ENCODE assay signal across 29 cellular contexts in genomic region chr4:94334519-94334918, GRCh38. TPM values are rescaled to one million over a fixed set of nuclear protein-coding genes. Genes with fewer than 3 reads are reported as not detected.
"Had no signal": no experiment of that assay in that cellular context is flagged by ENCODE, and none has a peak within 500 bp of the region (broad histone marks: within the 10 kb centered on the region; RNA-seq: fewer than 3 reads in every experiment).

No MANE protein-coding gene starts in this region.

- H3K9me3 ChIP-seq: adrenal gland, breast epithelium, MG63, SK-N-SH had no signal

- H3K27me3 ChIP-seq: adrenal gland, breast epithelium, MG63 had no signal

- ATAC-seq: activated CD8-positive, alpha-beta T cell treated with anti-CD3 and anti-CD28 coated beads for 36 hours; activated T-cell treated with anti-CD3 and anti-CD28 coated beads, Interleukin-2, amount 50 U/mL, for 72 hours; Panc1 had no signal

- H3K36me3 Mint-ChIP-seq: activated naive CD4-positive, alpha-beta T cell treated with anti-CD3 and anti-CD28 coated beads, Interleukin-2, amount 10 ng/mL, durations not matched to agents 7 days and 5 days; activated naive CD8-positive, alpha-beta T cell treated with anti-CD3 and anti-CD28 coated beads, Interleukin-2, amount 10 ng/mL, durations not matched to agents 7 days and 5 days had no signal

- DNase-seq: activated CD4-positive, alpha-beta T cell treated with anti-CD3 and anti-CD28 coated beads for 4 hours; activated CD8-positive, alpha-beta memory T cell treated with anti-CD3 and anti-CD28 coated beads, Interleukin-2, amount 50 U/mL, for 4 hours; activated CD8-positive, alpha-beta T cell treated with anti-CD3 and anti-CD28 coated beads for 36 hours; activated gamma-delta T cell treated with Interleukin-2 at 50 U/mL for 16 hours; activated naive CD4-positive, alpha-beta T cell treated with anti-CD3 and anti-CD28 coated beads, Interleukin-2, amount 10 ng/mL, durations not matched to agents 7 days and 5 days; activated naive CD8-positive, alpha-beta T cell treated with anti-CD3 and anti-CD28 coated beads, Interleukin-2, amount 10 ng/mL, durations not matched to agents 7 days and 5 days; activated T-cell treated with anti-CD3 and anti-CD28 coated beads, Interleukin-2, amount 50 U/mL, for 72 hours; adrenal gland; anterior cingulate cortex; caudate nucleus; MG63; MV-4-11; NCI-H1092 treated with DMSO at 0.1 percent for 48 hours; NCI-H1417 treated with DMSO at 0.1 percent for 48 hours; NCI-H1694; NCI-H2029; NCI-H2107; NCI-H2171 treated with DMSO at 0.1 percent for 48 hours; NCI-H226; NCI-H526 treated with DMSO at 0.1 percent for 48 hours; NCI-H82; RPMI8226; SK-N-SH; T-helper 1 cell; WERI-Rb-1 had no signal

- H3K9me3 Mint-ChIP-seq: activated CD8-positive, alpha-beta T cell treated with anti-CD3 and anti-CD28 coated beads for 36 hours; activated naive CD4-positive, alpha-beta T cell treated with anti-CD3 and anti-CD28 coated beads, Interleukin-2, amount 10 ng/mL, durations not matched to agents 7 days and 5 days; activated naive CD8-positive, alpha-beta T cell treated with anti-CD3 and anti-CD28 coated beads, Interleukin-2, amount 10 ng/mL, durations not matched to agents 7 days and 5 days; activated T-cell treated with anti-CD3 and anti-CD28 coated beads, Interleukin-2, amount 50 U/mL, for 72 hours; activated T-helper 2 cell treated with anti-CD3 and anti-CD28 coated beads, Interferon-gamma antibody, Interleukin-2, Interleukin-4, amounts not matched to agents 10 μg/mL and 5 μg/mL and 100 μg/mL, durations not matched to agents 14 hours and 24 hours and 36 hours had no signal

- H3K36me3 ChIP-seq: adrenal gland, breast epithelium, MG63, WERI-Rb-1 had no signal

- H3K9ac ChIP-seq: SK-N-SH had no signal

- H3K4me3 Mint-ChIP-seq: activated CD8-positive, alpha-beta T cell treated with anti-CD3 and anti-CD28 coated beads for 36 hours; activated naive CD4-positive, alpha-beta T cell treated with anti-CD3 and anti-CD28 coated beads, Interleukin-2, amount 10 ng/mL, durations not matched to agents 7 days and 5 days; activated naive CD8-positive, alpha-beta T cell treated with anti-CD3 and anti-CD28 coated beads, Interleukin-2, amount 10 ng/mL, durations not matched to agents 7 days and 5 days; activated T-cell treated with anti-CD3 and anti-CD28 coated beads, Interleukin-2, amount 50 U/mL, for 72 hours had no signal

- H3K4me1 ChIP-seq: adrenal gland, breast epithelium had no signal

- H3K4me3 ChIP-seq: adrenal gland, breast epithelium, MG63 had no signal

- H3K4me2 ChIP-seq: SK-N-SH had no signal

- H3K27me3 Mint-ChIP-seq: activated naive CD8-positive, alpha-beta T cell treated with anti-CD3 and anti-CD28 coated beads, Interleukin-2, amount 10 ng/mL, durations not matched to agents 7 days and 5 days had no signal

- H3K27ac Mint-ChIP-seq: activated CD8-positive, alpha-beta T cell treated with anti-CD3 and anti-CD28 coated beads for 36 hours; activated naive CD4-positive, alpha-beta T cell treated with anti-CD3 and anti-CD28 coated beads, Interleukin-2, amount 10 ng/mL, durations not matched to agents 7 days and 5 days; activated T-cell treated with anti-CD3 and anti-CD28 coated beads, Interleukin-2, amount 50 U/mL, for 72 hours; activated T-helper 2 cell treated with anti-CD3 and anti-CD28 coated beads, Interferon-gamma antibody, Interleukin-2, Interleukin-4, amounts not matched to agents 10 μg/mL and 5 μg/mL and 100 μg/mL, durations not matched to agents 14 hours and 24 hours and 36 hours had no signal

- H3K27ac ChIP-seq: adrenal gland, breast epithelium, WERI-Rb-1 had no signal

RNA-seq across cellular contexts. Expression of gene HPGDS, which starts 8.1 kb away (rescaled TPM):
- total RNA-seq: activated CD8-positive, alpha-beta T cell treated with anti-CD3 and anti-CD28 coated beads for 36 hours; activated naive CD8-positive, alpha-beta T cell treated with anti-CD3 and anti-CD28 coated beads, Interleukin-2, amount 10 ng/mL, durations not matched to agents 7 days and 5 days; activated T-cell treated with anti-CD3 and anti-CD28 coated beads, Interleukin-2, amount 50 U/mL, for 72 hours; OCI-LY7 had no signal
- polyA plus RNA-seq: SK-N-SH had no signal
